Comparison of ENCODE assay signal across 11 cellular contexts in the genomic region with DNA sequence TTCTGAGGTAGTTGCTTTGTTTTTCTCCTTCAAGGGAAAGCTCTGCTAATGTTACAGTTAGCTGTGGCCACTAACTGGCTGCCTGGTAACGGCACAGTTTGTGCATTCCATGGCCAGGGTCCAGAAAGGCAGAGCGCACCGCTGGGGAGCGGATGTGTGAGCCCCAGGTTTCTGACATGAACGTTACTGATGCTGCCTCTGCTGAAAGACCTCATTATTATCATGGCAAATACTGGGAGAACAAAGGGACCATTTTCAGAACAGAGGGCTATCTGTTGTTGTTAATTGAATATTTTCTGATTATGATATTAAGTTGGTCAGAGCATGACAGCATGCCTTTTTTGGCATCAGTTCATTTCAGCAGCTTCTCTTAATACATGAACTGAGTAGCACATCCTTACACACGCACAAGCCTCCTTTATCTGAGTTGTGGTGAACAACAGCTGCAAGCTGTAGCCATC.
DNase-seq lines count a peak whose midpoint lies in the region; ATAC-seq and TF ChIP-seq lines count a peak whose summit lies in the region.
"Had no signal": no experiment of that assay in that cellular context is flagged by ENCODE, and none has a peak within 500 bp of the region (broad histone marks: within the 10 kb centered on the region; RNA-seq: fewer than 3 reads in every experiment).

No MANE protein-coding gene starts in this region.

- no peaks in the 10 kb centered on the region; the same call in 1 of the 2 replicates for H3K27me3 ChIP-seq in KMS-11 (ENCODE audit: insufficient read depth, low read depth)
- no peaks in the 10 kb centered on the region for H3K27me3 ChIP-seq in body of pancreas
- no peaks in the 10 kb centered on the region for H3K27me3 ChIP-seq in mesenchymal stem cell (ENCODE audit: control insufficient read depth in 1 of 2, insufficient read depth in 1 of 2, low read length in 2 of 2)
- H3K27me3 ChIP-seq: BLaER1 had no signal

- peaks cover 45% of the 10 kb centered on the region for H3K4me1 ChIP-seq in KMS-11 (ENCODE audit: low read depth, poor library complexity, severe bottlenecking)
- H3K4me1 ChIP-seq in body of pancreas, result peaks cover 11% of the 10 kb centered on the region
- H3K4me1 ChIP-seq in mesenchymal stem cell (ENCODE audit: control insufficient read depth, insufficient read depth, low read depth, low read length), result peaks cover 2% of the 10 kb centered on the region

- no peak overlapping the region for H2BK120ac ChIP-seq in mesenchymal stem cell (ENCODE audit: low read depth, low read length)

- H3K79me1 ChIP-seq in mesenchymal stem cell (replicated peaks; ENCODE audit: low read length, poor library complexity, severe bottlenecking), result no peaks in the 10 kb centered on the region

- intact Hi-C loops in body of pancreas (cut with DNase I), result no loop called here

- ATAC-seq in body of pancreas, result peak; percentile 97
- no peak for ATAC-seq in GM19467 (IDR thresholded peaks at IDR 0.05; ENCODE audit: unreplicated experiment)
- no peak for ATAC-seq in HG02970 (IDR thresholded peaks at IDR 0.05; ENCODE audit: low FRiP score, unreplicated experiment)
- ATAC-seq: WTC11 had no signal

- no peak overlapping the region for H2BK12ac ChIP-seq in mesenchymal stem cell (ENCODE audit: low read length in 2 of 2)

- no peak overlapping the region for H3K18ac ChIP-seq in mesenchymal stem cell (ENCODE audit: low read depth in 1 of 2, low read length in 2 of 2)

- H3K4me2 ChIP-seq in KMS-11 (peak overlapping the region; percentile 60), mesenchymal stem cell (ENCODE audit: low read length, poor library complexity, severe bottlenecking) (no peak overlapping the region)
- H3K4me2 ChIP-seq: BLaER1 had no signal

- H3K36me3 ChIP-seq in KMS-11 (ENCODE audit: insufficient read depth) (no peaks in the 10 kb centered on the region), body of pancreas (replicated peaks in 1 of 2; ENCODE audit: insufficient read depth in 1 of 2, low read depth in 2 of 2) (no peaks in the 10 kb centered on the region), mesenchymal stem cell (ENCODE audit: control insufficient read depth in 1 of 2, insufficient read depth in 2 of 2, low read depth in 1 of 2, low read length in 2 of 2) (no peaks in the 10 kb centered on the region)
- H3K36me3 ChIP-seq: BLaER1 had no signal

- WGBS in body of pancreas, 2 donors, result 29 to 30% methylated on average over 6 of the region's 6 CpGs
- WGBS in mesenchymal stem cell, result 91% methylated on average over 5 of the region's 6 CpGs

- H3K27ac ChIP-seq in KMS-11 (peak overlapping the region; percentile 74), body of pancreas (peak overlapping the region in 3 of 4 donors; percentile 22 to 73 (median 68)), mesenchymal stem cell (ENCODE audit: low read length, poor library complexity, severe bottlenecking) (no peak overlapping the region), coronary artery (no peak overlapping the region)
- H3K27ac ChIP-seq: BLaER1 had no signal

- H3K79me2 ChIP-seq in KMS-11 (ENCODE audit: insufficient read depth, low read depth), result no peaks in the 10 kb centered on the region

- H2AFZ ChIP-seq in KMS-11 (ENCODE audit: low read depth), result peak overlapping the region; percentile 45; the same call in 1 of the 2 replicates
- H2AFZ ChIP-seq in mesenchymal stem cell (ENCODE audit: low read depth, low read length), result no peak overlapping the region

- H3K14ac ChIP-seq in mesenchymal stem cell (ENCODE audit: low read length in 2 of 2), result no peak overlapping the region

- H3K9ac ChIP-seq in KMS-11 (peak overlapping the region; percentile 17; the same call in 1 of the 2 replicates), mesenchymal stem cell (ENCODE audit: low read length) (peak overlapping the region; percentile 59)
- H3K9ac ChIP-seq: BLaER1 had no signal

- H3K23ac ChIP-seq in mesenchymal stem cell (ENCODE audit: low read length in 2 of 2), result no peak overlapping the region

- DNase-seq in AG10803 (ENCODE audit: low read depth) (peak; percentile 63), body of pancreas (peak; percentile 61 to 80 (median 76)), mesenchymal stem cell (no peak), T-helper 9 cell (no peak), coronary artery (ENCODE audit: low spot score) (no peak)
- DNase-seq: NK-92 treated with Interleukin-12 subunit alpha and Interleukin-12 subunit beta, amount 100 ng/mL, for 24 hours had no signal

- H2BK5ac ChIP-seq in mesenchymal stem cell (ENCODE audit: low read depth, low read length, poor library complexity, severe bottlenecking), result no peak overlapping the region

- no peak overlapping the region for H3K4ac ChIP-seq in mesenchymal stem cell (ENCODE audit: low read depth in 1 of 2, low read length in 2 of 2)

- H3K9me3 ChIP-seq in body of pancreas (no peaks in the 10 kb centered on the region), mesenchymal stem cell (ENCODE audit: control insufficient read depth, low read length) (no peaks in the 10 kb centered on the region)
- H3K9me3 ChIP-seq: BLaER1 had no signal

- H3K4me3 ChIP-seq in AG10803 (ENCODE audit: low read length) (no peak overlapping the region), KMS-11 (IDR thresholded peaks at IDR 0.05; ENCODE audit: insufficient read depth, low read depth, low read length) (no peak overlapping the region), body of pancreas (no peak overlapping the region), mesenchymal stem cell (ENCODE audit: insufficient read depth in 1 of 2, low read depth in 1 of 2, low read length in 2 of 2) (no peak overlapping the region), coronary artery (no peak overlapping the region)
- H3K4me3 ChIP-seq: BLaER1 had no signal

- TF ChIP-seq CTCF in AG10803 (conservative IDR thresholded peaks at IDR 0.05; ENCODE audit: low read length) (no peak), KMS-11 (conservative IDR thresholded peaks at IDR 0.05; ENCODE audit: low read depth, low read length) (no peak), body of pancreas (IDR thresholded peaks at IDR 0.05) (no peak), coronary artery (IDR thresholded peaks at IDR 0.05) (no peak)

- H4K8ac ChIP-seq in mesenchymal stem cell (ENCODE audit: low read length), result no peak overlapping the region

- H2AK5ac ChIP-seq in mesenchymal stem cell (ENCODE audit: low read length, severe bottlenecking), result no peak overlapping the region

- H4K20me1 ChIP-seq in KMS-11 (ENCODE audit: insufficient read depth), result no peaks in the 10 kb centered on the region
- H4K20me1 ChIP-seq: BLaER1 had no signal

- H2BK15ac ChIP-seq in mesenchymal stem cell (ENCODE audit: low read depth, poor library complexity, severe bottlenecking), result no peak overlapping the region

- TF ChIP-seq POLR2A in body of pancreas (IDR thresholded peaks at IDR 0.05), result no peak

- H4K91ac ChIP-seq in mesenchymal stem cell (ENCODE audit: low read length), result no peak overlapping the region

Comparison
In these comparisons a context has a peak if more than half of its experiments do, and no peak if none do; other contexts are left out.
1. DNase-seq: peak in AG10803 (single experiment) and body of pancreas (4 of 4); none in mesenchymal stem cell (single experiment), T-helper 9 cell (single experiment) and coronary artery (single experiment).
2. H3K27ac ChIP-seq: peak in KMS-11 (single experiment) and body of pancreas (3 of 4); none in mesenchymal stem cell (single experiment) and coronary artery (0 of 2).